ENCODE assay signal across 8 cellular contexts in the genomic region with DNA sequence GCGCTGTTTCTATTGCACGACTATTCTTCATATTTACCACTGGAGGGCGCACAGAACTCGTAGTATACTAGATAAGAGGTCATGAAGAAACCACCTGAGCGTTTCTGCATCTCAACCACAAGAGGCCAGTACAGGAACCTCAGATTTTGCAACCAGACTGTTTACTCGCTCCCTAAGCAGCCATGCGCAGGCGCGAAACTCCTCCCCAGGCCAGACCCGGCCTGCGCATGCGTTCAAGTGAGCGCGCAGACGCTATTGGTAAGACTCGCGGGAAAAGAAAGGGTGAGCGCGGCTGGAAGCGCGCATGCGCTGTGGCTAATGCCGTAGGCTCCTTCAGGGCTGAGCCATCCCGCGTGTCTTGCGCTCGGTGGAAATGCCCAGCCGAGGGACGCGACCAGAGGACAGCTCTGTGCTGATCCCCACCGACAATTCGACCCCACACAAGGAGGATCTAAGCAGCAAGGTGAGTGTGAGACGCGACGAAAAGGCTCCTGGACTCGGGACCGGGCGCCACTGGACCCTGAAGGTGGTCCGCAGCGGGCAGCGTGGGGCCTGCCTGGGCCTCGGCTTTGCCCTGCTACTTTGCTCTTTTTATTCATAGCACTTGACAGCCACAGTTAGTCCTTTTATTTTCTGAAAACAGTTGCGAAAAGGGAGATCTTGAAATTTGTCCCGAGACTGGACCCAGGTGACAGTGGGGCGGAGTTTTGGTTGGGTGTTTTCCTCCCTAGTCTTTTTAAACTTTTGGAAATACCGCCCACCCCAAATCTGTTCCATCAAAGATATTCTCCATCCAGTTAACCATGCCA. TPM values are rescaled to one million over a fixed set of nuclear protein-coding genes. Genes with fewer than 3 reads are reported as not detected.
DNase-seq lines count a peak whose midpoint lies in the region; ATAC-seq and TF ChIP-seq lines count a peak whose summit lies in the region.

ASNSD1 (plus strand) TSS at position 312 of the 809 bp plus-strand sequence. CDS start 4,674 bp downstream, outside the sequence.

- DNase-seq in CD8-positive, alpha-beta T cell, result peak; percentile 97 to 99 (median 99)
- DNase-seq in NCI-H82 (lab: John Stamatoyannopoulos, UW) (peak; percentile 100), ecto neural progenitor cell (ENCODE audit: low spot score) (peak; percentile 99), lower leg skin (ENCODE audit: low spot score in 2 of 2) (peak; percentile 98 to 100)
- DNase-seq in activated CD4-positive, alpha-beta memory T cell treated with anti-CD3 and anti-CD28 coated beads for 36 hours, result peak; percentile 98
- peak; percentile 95 to 97 for DNase-seq in stimulated activated CD4-positive, alpha-beta T cell treated with anti-CD3 and anti-CD28 coated beads, Interleukin-4, amount 100 ng/mL, for 48 hours (ENCODE audit: low read depth in 2 of 2)

- peak in 1 of 2 donors; percentile 54 for TF ChIP-seq POLR2A in lower leg skin (IDR thresholded peaks at IDR 0.05)

- peak within 1 kb of the TSS; percentile 79 for H3K4me3 ChIP-seq in CD8-positive, alpha-beta T cell (ENCODE audit: low read depth, low read length)
- H3K4me3 ChIP-seq in lower leg skin (ENCODE audit: low read depth, poor library complexity, severe bottlenecking), result peak within 1 kb of the TSS; percentile 83

- H3K27ac Mint-ChIP-seq in CD8-positive, alpha-beta T cell, result no peak within 1 kb of the TSS
- no peak within 1 kb of the TSS for H3K27ac Mint-ChIP-seq in activated CD4-positive, alpha-beta memory T cell treated with anti-CD3 and anti-CD28 coated beads for 36 hours

- CTCF ChIA-PET in CD8-positive, alpha-beta T cell (lab: Charles Lee), result interaction anchor here (0.6 to 8.5 kb wide), 26 partner anchors 10 to 716 kb away, joined by 3 to 94 read pairs (median 4); partner anchors contain the start of genes ANKAR and OSGEPL1
- CTCF ChIA-PET in activated CD4-positive, alpha-beta memory T cell treated with anti-CD3 and anti-CD28 coated beads for 36 hours (lab: Charles Lee), result interaction anchor here (0.6 to 9.2 kb wide), 38 partner anchors 9 to 600 kb away, joined by 3 to 111 read pairs (median 4); partner anchors contain the start of genes ANKAR, OSGEPL1 and SLC40A1

- no peaks in the 10 kb centered on the region for H3K9me3 Mint-ChIP-seq in CD8-positive, alpha-beta T cell
- H3K9me3 Mint-ChIP-seq in activated CD4-positive, alpha-beta memory T cell treated with anti-CD3 and anti-CD28 coated beads for 36 hours, result no peaks in the 10 kb centered on the region

- TF ChIP-seq CTCF in CD8-positive, alpha-beta T cell (IDR thresholded peaks at IDR 0.05), result peak; percentile 92
- peak in 1 of 3 donors; percentile 97 for TF ChIP-seq CTCF in lower leg skin (IDR thresholded peaks at IDR 0.05)

- H3K27ac ChIP-seq in CD8-positive, alpha-beta T cell (ENCODE audit: low read depth, low read length), result peak within 1 kb of the TSS; percentile 87

- no peaks in the 10 kb centered on the region for H3K36me3 ChIP-seq in CD8-positive, alpha-beta T cell (ENCODE audit: insufficient read depth, low read length)

- no peaks in the 10 kb centered on the region for H3K27me3 ChIP-seq in CD8-positive, alpha-beta T cell (ENCODE audit: insufficient read depth, low read length)

- no peaks in the 10 kb centered on the region for H3K9me3 ChIP-seq in CD8-positive, alpha-beta T cell (ENCODE audit: low read length)

- peak; percentile 89 for ATAC-seq in CD8-positive, alpha-beta T cell
- ATAC-seq in GM19438 (IDR thresholded peaks at IDR 0.05; ENCODE audit: low read depth, unreplicated experiment) (peak; percentile 86), HG03575 (IDR thresholded peaks at IDR 0.05; ENCODE audit: extremely low read depth, insufficient number of reproducible peaks, low FRiP score, unreplicated experiment) (peak; percentile 89)

- H3K4me1 ChIP-seq in CD8-positive, alpha-beta T cell (ENCODE audit: insufficient read depth, low read length), result peaks cover 47% of the 10 kb centered on the region

- WGBS in lower leg skin, 2 donors, result 0 to 1% methylated on average over 40 to 46 of the region's 46 CpGs

- H3K27me3 Mint-ChIP-seq in CD8-positive, alpha-beta T cell (ENCODE audit: low read depth), result no peaks in the 10 kb centered on the region
- no peaks in the 10 kb centered on the region for H3K27me3 Mint-ChIP-seq in activated CD4-positive, alpha-beta memory T cell treated with anti-CD3 and anti-CD28 coated beads for 36 hours

- peaks cover 21% of the 10 kb centered on the region for H3K36me3 Mint-ChIP-seq in CD8-positive, alpha-beta T cell
- H3K36me3 Mint-ChIP-seq in activated CD4-positive, alpha-beta memory T cell treated with anti-CD3 and anti-CD28 coated beads for 36 hours, result peaks cover 9% of the 10 kb centered on the region

- H3K4me1 Mint-ChIP-seq in CD8-positive, alpha-beta T cell (ENCODE audit: low read depth), result peaks cover 61% of the 10 kb centered on the region
- peaks cover 51% of the 10 kb centered on the region for H3K4me1 Mint-ChIP-seq in activated CD4-positive, alpha-beta memory T cell treated with anti-CD3 and anti-CD28 coated beads for 36 hours (ENCODE audit: low read depth)

- no peak within 1 kb of the TSS for H3K4me3 Mint-ChIP-seq in CD8-positive, alpha-beta T cell
- no peak within 1 kb of the TSS for H3K4me3 Mint-ChIP-seq in activated CD4-positive, alpha-beta memory T cell treated with anti-CD3 and anti-CD28 coated beads for 36 hours

- POLR2A ChIA-PET in CD8-positive, alpha-beta T cell (lab: Charles Lee), result interaction anchor here (0.6 to 5.3 kb wide), 10 partner anchors 10 to 221 kb away, joined by 3 to 47 read pairs (median 5); partner anchors contain the start of genes ANKAR, ORMDL1, OSGEPL1 and PMS1
- POLR2A ChIA-PET in activated CD4-positive, alpha-beta memory T cell treated with anti-CD3 and anti-CD28 coated beads for 36 hours (lab: Charles Lee), result interaction anchor here (0.6 to 2.5 kb wide), 5 partner anchors 13 to 122 kb away, joined by 4 to 16 read pairs (median 6); partner anchors contain the start of genes ANKAR, ORMDL1, OSGEPL1 and PMS1

- intact Hi-C loops in CD8-positive, alpha-beta T cell (cut with DNase I, micrococcal nuclease), result loop anchor here (1.0 to 10.0 kb wide), 17 partner anchors 13 to 1223 kb away; partner anchors contain the start of genes GLS (in 2 of the 2), WDR75 (in 2 of the 2), ANKAR (in 1 of the 2) and HIBCH (in 1 of the 2)
- intact Hi-C loops in activated CD4-positive, alpha-beta memory T cell treated with anti-CD3 and anti-CD28 coated beads for 36 hours (cut with micrococcal nuclease), result loop anchor here (1.0 to 5.0 kb wide), 13 partner anchors 13 to 1061 kb away; partner anchors contain the start of genes ANKAR, HIBCH, MFSD6 and ORMDL1
- intact Hi-C loops in lower leg skin (cut with DNase I; ENCODE audit: low total_unique reads), result no loop called here

RNA-seq across cellular contexts. Expression of gene ASNSD1, which starts in this region (rescaled TPM):
- 10 to 100 TPM; 62.7 to 69.4 TPM for total RNA-seq in CD8-positive, alpha-beta T cell
- 10 to 100 TPM; 44.5 to 47.0 TPM for total RNA-seq in activated CD4-positive, alpha-beta memory T cell treated with anti-CD3 and anti-CD28 coated beads for 36 hours
- 10 to 100 TPM; 28.9 to 32.8 (median 30.6) TPM for total RNA-seq in lower leg skin

Comparison
In these comparisons a context has a peak if more than half of its experiments do, and no peak if none do; other contexts are left out.
1. Peak in every context shown above with its lines: DNase-seq, ATAC-seq, H3K4me3 ChIP-seq and H3K27ac ChIP-seq.